33 cellular contexts compared by ENCODE assay signal in genomic region chr5:43255704-43256103, GRCh38. TPM values are rescaled to one million over a fixed set of nuclear protein-coding genes. Genes with fewer than 3 reads are reported as not detected.
DNase-seq lines count a peak whose midpoint lies in the region; ATAC-seq, FAIRE-seq and TF ChIP-seq lines count a peak whose summit lies in the region.
"Had no signal": no experiment of that assay in that cellular context is flagged by ENCODE, and none has a peak within 500 bp of the region (broad histone marks: within the 10 kb centered on the region; RNA-seq: fewer than 3 reads in every experiment).

No MANE protein-coding gene starts in this region.

- H4K20me1 ChIP-seq in GM12878 (ENCODE audit: control insufficient read depth, insufficient read depth) (no peaks in the 10 kb centered on the region), mammary epithelial cell (ENCODE audit: insufficient read depth, low read length) (no peaks in the 10 kb centered on the region)

- no peak for TF ChIP-seq POLR2A in GM12878 (IDR thresholded peaks at IDR 0.05; ENCODE audit: low read depth, low read length)

- in situ Hi-C loops in GM12878 (cut with MboI) = no loop called here
- in situ Hi-C loops in mammary epithelial cell (cut with MboI; ENCODE audit: low sequenced_read_pairs in 2 of 2) = no loop called here

- H3K36me3 ChIP-seq in GM12878 (ENCODE audit: control insufficient read depth in 2 of 2, insufficient read depth in 2 of 2, low read length in 1 of 2) (no peaks in the 10 kb centered on the region), mammary epithelial cell (ENCODE audit: insufficient read depth, low read length) (no peaks in the 10 kb centered on the region)
- H3K36me3 ChIP-seq: MG63, right lobe of liver, thyroid gland had no signal

- H3K36me3 Mint-ChIP-seq in activated CD4-positive, alpha-beta memory T cell treated with anti-CD3 and anti-CD28 coated beads, Interleukin-2, amount 10 ng/mL, durations not matched to agents 7 days and 5 days (ENCODE audit: low read depth) = no peaks in the 10 kb centered on the region
- H3K36me3 Mint-ChIP-seq: activated naive CD8-positive, alpha-beta T cell treated with anti-CD3 and anti-CD28 coated beads for 36 hours had no signal

- intact Hi-C loops in GM12878 (cut with micrococcal nuclease; ENCODE audit: unreplicated experiment) (no loop called here), mammary epithelial cell (cut with micrococcal nuclease) (no loop called here)

- ATAC-seq in GM19452 (IDR thresholded peaks at IDR 0.05; ENCODE audit: unreplicated experiment) (peak; percentile 55), HG02798 (IDR thresholded peaks at IDR 0.05; ENCODE audit: poor library complexity, unreplicated experiment) (peak; percentile 64), GM12878 (peak; percentile 78)
- ATAC-seq: stimulated activated naive CD8-positive, alpha-beta T cell treated with anti-CD3 and anti-CD28 coated beads, Interleukin-15, Interleukin-2, amounts not matched to agents 100 U/mL and 50 U/mL, for 24 hours had no signal

- dilution Hi-C loops in mammary epithelial cell (cut with HindIII; ENCODE audit: low sequenced_read_pairs) = no loop called here

- CTCF ChIA-PET in GM12878 (lab: Yijun Ruan, JAX) = no interaction called here
- CTCF ChIA-PET in activated CD4-positive, alpha-beta memory T cell treated with anti-CD3 and anti-CD28 coated beads, Interleukin-2, amount 10 ng/mL, durations not matched to agents 7 days and 5 days (lab: Charles Lee) = no interaction called here
- CTCF ChIA-PET in mammary epithelial cell (lab: Charles Lee; ENCODE audit: low non-redundant PET) = no interaction called here

- peaks cover 2% of the 10 kb centered on the region for H3K9me3 Mint-ChIP-seq in activated CD4-positive, alpha-beta memory T cell treated with anti-CD3 and anti-CD28 coated beads, Interleukin-2, amount 10 ng/mL, durations not matched to agents 7 days and 5 days
- H3K9me3 Mint-ChIP-seq: activated B cell treated with CpG ODN at 0.5 μM for 24 hours; activated naive CD8-positive, alpha-beta T cell treated with anti-CD3 and anti-CD28 coated beads for 36 hours; activated T-helper 2 cell treated with anti-CD3 and anti-CD28 coated beads, Interferon-gamma antibody, Interleukin-2, Interleukin-4, amounts not matched to agents 10 μg/mL and 5 μg/mL and 100 μg/mL, durations not matched to agents 14 hours and 24 hours and 36 hours had no signal

- TF ChIP-seq RAD21 in GM12878 (IDR thresholded peaks at IDR 0.05; ENCODE audit: insufficient read depth, low read depth, low read length) = no peak

- no peak for FAIRE-seq in GM12878 (lab: Jason Lieb, UNC)
- FAIRE-seq: astrocyte had no signal

- no peak for DNase-seq in GM12878 (ENCODE audit: low read depth, low spot score)
- no peak for DNase-seq in activated CD4-positive, alpha-beta memory T cell treated with anti-CD3 and anti-CD28 coated beads, Interleukin-2, amount 10 ng/mL, durations not matched to agents 7 days and 5 days
- no peak for DNase-seq in activated gamma-delta T cell treated with Interleukin-2 at 50 U/mL for 16 hours
- no peak for DNase-seq in mammary epithelial cell
- no peak for DNase-seq in T-helper 2 cell
- DNase-seq: activated B cell treated with CpG ODN at 0.5 μM for 24 hours; activated CD4-positive, alpha-beta T cell treated with anti-CD3 and anti-CD28 coated beads, Interleukin-2, amount 50 U/mL, for 4 hours; activated CD8-positive, alpha-beta memory T cell treated with anti-CD3 and anti-CD28 coated beads, Interleukin-2, amount 50 U/mL, for 4 hours; activated naive CD8-positive, alpha-beta T cell treated with anti-CD3 and anti-CD28 coated beads for 36 hours; central memory CD4-positive, alpha-beta T cell; dorsolateral prefrontal cortex; GM23248; islet precursor cell; MG63; NCI-H1417; NCI-H2081 treated with DMSO at 0.1 percent for 48 hours; NCI-H510A; NK-92 treated with Interleukin-12 subunit alpha and Interleukin-12 subunit beta, amount 100 ng/mL, for 24 hours; right lobe of liver; SHP77; stimulated activated CD4-positive, alpha-beta T cell treated with anti-CD3 and anti-CD28 coated beads, Interleukin-12 subunit alpha, Interleukin-12 subunit beta, amount 100 ng/mL, for 4 hours; stimulated activated CD4-positive, alpha-beta T cell treated with anti-CD3 and anti-CD28 coated beads, Interleukin-4, amount 100 ng/mL, for 24 hours; stimulated activated naive CD8-positive, alpha-beta T cell treated with anti-CD3 and anti-CD28 coated beads, Interleukin-15, Interleukin-2, amounts not matched to agents 100 U/mL and 50 U/mL, for 24 hours; T1000; thyroid gland had no signal

- no peak overlapping the region for H3K4me3 Mint-ChIP-seq in activated CD4-positive, alpha-beta memory T cell treated with anti-CD3 and anti-CD28 coated beads, Interleukin-2, amount 10 ng/mL, durations not matched to agents 7 days and 5 days
- H3K4me3 Mint-ChIP-seq: activated B cell treated with CpG ODN at 0.5 μM for 24 hours; activated naive CD8-positive, alpha-beta T cell treated with anti-CD3 and anti-CD28 coated beads for 36 hours; neural crest cell had no signal

- SMC1A ChIA-PET in GM12878 (lab: Charles Lee; ENCODE audit: uncharacterized antibody, unreplicated experiment) = no interaction called here

- TF ChIP-seq EP300 in GM12878 (IDR thresholded peaks at IDR 0.05; ENCODE audit: borderline replicate concordance in 1 of 2, control insufficient read depth in 1 of 2, low read depth in 2 of 2, low read length in 2 of 2) = no peak

- H3K27ac ChIP-seq in GM12878 (ENCODE audit: control insufficient read depth, insufficient read depth) (no peak overlapping the region), mammary epithelial cell (ENCODE audit: insufficient read depth, low read depth, low read length) (no peak overlapping the region)
- H3K27ac ChIP-seq: dorsolateral prefrontal cortex, GM23248, parathyroid adenoma, PC-9, thyroid gland had no signal

- H3K79me2 ChIP-seq in GM12878 (ENCODE audit: control insufficient read depth, insufficient read depth, low read length) = no peaks in the 10 kb centered on the region
- H3K79me2 ChIP-seq in mammary epithelial cell (ENCODE audit: insufficient read depth, low read length) = no peaks in the 10 kb centered on the region
- H3K79me2 ChIP-seq: parathyroid adenoma had no signal

- RAD21 ChIA-PET in GM12878 (lab: Charles Lee; ENCODE audit: unreplicated experiment) = no interaction called here

- no peak overlapping the region for H3K27ac Mint-ChIP-seq in activated CD4-positive, alpha-beta memory T cell treated with anti-CD3 and anti-CD28 coated beads, Interleukin-2, amount 10 ng/mL, durations not matched to agents 7 days and 5 days
- H3K27ac Mint-ChIP-seq: activated B cell treated with CpG ODN at 0.5 μM for 24 hours; activated naive CD8-positive, alpha-beta T cell treated with anti-CD3 and anti-CD28 coated beads for 36 hours; activated T-helper 2 cell treated with anti-CD3 and anti-CD28 coated beads, Interferon-gamma antibody, Interleukin-2, Interleukin-4, amounts not matched to agents 10 μg/mL and 5 μg/mL and 100 μg/mL, durations not matched to agents 14 hours and 24 hours and 36 hours had no signal

- H3K27me3 ChIP-seq in GM12878 (replicated peaks in 1 of 2; ENCODE audit: control insufficient read depth in 2 of 2, insufficient read depth in 2 of 2, low read length in 1 of 2) (no peaks in the 10 kb centered on the region), mammary epithelial cell (ENCODE audit: insufficient read depth, low read length) (no peaks in the 10 kb centered on the region)
- H3K27me3 ChIP-seq: dorsolateral prefrontal cortex, MG63, right lobe of liver, thyroid gland had no signal

- H3K4me1 ChIP-seq in GM12878 (ENCODE audit: control insufficient read depth, insufficient read depth, low read length) = no peaks in the 10 kb centered on the region
- H3K4me1 ChIP-seq in mammary epithelial cell (ENCODE audit: insufficient read depth, low read length) = no peaks in the 10 kb centered on the region
- H3K4me1 ChIP-seq: parathyroid adenoma, thyroid gland had no signal

- POLR2A ChIA-PET in GM12878 (lab: Charles Lee) = no interaction called here
- POLR2A ChIA-PET in activated CD4-positive, alpha-beta memory T cell treated with anti-CD3 and anti-CD28 coated beads, Interleukin-2, amount 10 ng/mL, durations not matched to agents 7 days and 5 days (lab: Charles Lee) = no interaction called here

- H2AFZ ChIP-seq in GM12878 (ENCODE audit: control insufficient read depth, low read depth, low read length) (no peak overlapping the region), mammary epithelial cell (ENCODE audit: low read depth, low read length) (no peak overlapping the region)
- H2AFZ ChIP-seq: GM23248, parathyroid adenoma, PC-9 had no signal

- no peak overlapping the region for H3K4me2 ChIP-seq in GM12878 (ENCODE audit: control insufficient read depth, insufficient read depth)
- no peak overlapping the region for H3K4me2 ChIP-seq in mammary epithelial cell (ENCODE audit: insufficient read depth, low read depth, low read length)
- H3K4me2 ChIP-seq: PC-9 had no signal

- 17% methylated on average over 2 of the region's 2 CpGs for whole genome bisulfite sequencing in GM12878 (ENCODE audit: insufficient coverage, insufficient replicate concordance, low lambda C conversion rate, missing lambda C conversion rate)
- WGBS in mammary epithelial cell (ENCODE audit: low coverage, missing lambda C conversion rate) = 95% methylated on average over 2 of the region's 2 CpGs

- H3K9me3 ChIP-seq in GM12878 (replicated peaks; ENCODE audit: control insufficient read depth, insufficient read depth, low read length) = no peaks in the 10 kb centered on the region
- H3K9me3 ChIP-seq in mammary epithelial cell (replicated peaks; ENCODE audit: insufficient read depth, low read length) = no peaks in the 10 kb centered on the region
- H3K9me3 ChIP-seq: MG63, right lobe of liver, thyroid gland had no signal

- H3K4me1 Mint-ChIP-seq in activated CD4-positive, alpha-beta memory T cell treated with anti-CD3 and anti-CD28 coated beads, Interleukin-2, amount 10 ng/mL, durations not matched to agents 7 days and 5 days = peaks cover 3% of the 10 kb centered on the region
- H3K4me1 Mint-ChIP-seq: activated B cell treated with CpG ODN at 0.5 μM for 24 hours; activated naive CD8-positive, alpha-beta T cell treated with anti-CD3 and anti-CD28 coated beads for 36 hours; neural crest cell had no signal

- H3K27me3 Mint-ChIP-seq in activated CD4-positive, alpha-beta memory T cell treated with anti-CD3 and anti-CD28 coated beads, Interleukin-2, amount 10 ng/mL, durations not matched to agents 7 days and 5 days = peaks cover 36% of the 10 kb centered on the region

- H3K9ac ChIP-seq in GM12878 (ENCODE audit: control insufficient read depth, insufficient read depth, low read length) = no peak overlapping the region
- no peak overlapping the region for H3K9ac ChIP-seq in mammary epithelial cell (ENCODE audit: insufficient read depth, low read length)
- H3K9ac ChIP-seq: GM23248, parathyroid adenoma had no signal

- H3K4me3 ChIP-seq in GM12878 = no peak overlapping the region
- H3K4me3 ChIP-seq in mammary epithelial cell (replicated peaks in 1 of 3; ENCODE audit: insufficient read depth in 1 of 3, low read depth in 2 of 3, low read length in 3 of 3) = no peak overlapping the region
- H3K4me3 ChIP-seq: dorsolateral prefrontal cortex, GM23248, lung, MG63, PC-9, right lobe of liver, thyroid gland had no signal

- BruUV-seq in GM12878 (replicated peaks; lab: Mats Ljungman, UMichigan) (no TSS peak), mammary epithelial cell (replicated peaks; lab: Mats Ljungman, UMichigan) (no TSS peak)

- TF ChIP-seq CTCF in GM12878 (IDR thresholded peaks at IDR 0.05 in 2 of 3, conservative IDR thresholded peaks at IDR 0.05 in 1 of 3; ENCODE audit: control insufficient read depth in 2 of 3, extremely low read depth in 1 of 3, insufficient read depth in 1 of 3, low read depth in 3 of 3, low read length in 3 of 3) (no peak), mammary epithelial cell (conservative IDR thresholded peaks at IDR 0.05 in 1 of 2, IDR thresholded peaks at IDR 0.05 in 1 of 2; ENCODE audit: extremely low read depth in 1 of 2, insufficient read depth in 1 of 2, low read depth in 1 of 2, low read length in 2 of 2) (no peak)

RNA-seq across cellular contexts. Expression of gene HMGCS1, which starts 57.5 kb away (rescaled TPM):
- total RNA-seq in GM12878 (2013; cell fraction: nucleolus; rRNA removed) = 281 and 289 TPM in 2 replicates
- total RNA-seq in GM12878 (2014; rRNA removed) (62.5 and 76.2 TPM in 2 replicates), GM12878 (2014; rRNA removed; fragmentation: Illumina TruSeq; extraction: Trizol) (123 and 137 TPM in 2 replicates), GM12878 (2021) (131 and 142 TPM in 2 replicates), mammary epithelial cell (100 to 1,000 TPM in 1 of 2 donors, 10 to 100 TPM in 1; 68.8 to 218 TPM)
- polyA plus RNA-seq in GM12878 (2011; ENCODE audit: low read depth) = 24.3 TPM
- polyA plus RNA-seq in GM12878 (2011; rRNA removed) (193 and 302 TPM in 2 replicates), GM12878 (2014; fragmentation: Illumina TruSeq; extraction: Trizol) (185 and 250 TPM in 2 replicates), GM12878 (2014; fragmentation: Nextera tagmentation; extraction: Ambion mirVana) (10 to 100 TPM; 74.9 to 94.1 TPM), GM12878 (2014; rRNA removed) (103 and 140 TPM in 2 replicates), GM12878 (2016; fragmentation: Nextera tagmentation; extraction: Ambion mirVana) (10 to 100 TPM; 24.0 to 26.8 TPM), mammary epithelial cell (148 TPM)
- polyA plus RNA-seq in GM12878 (2011; cell fraction: cytosol; rRNA removed) = 64.6 and 75.4 TPM in 2 replicates
- polyA plus RNA-seq in GM12878 (2011; cell fraction: nucleus; rRNA removed) = 182 and 213 TPM in 2 replicates
- 38.9 and 82.7 TPM in 2 replicates for polyA plus RNA-seq in GM12878 (2012)
- 159 and 212 TPM in 2 replicates for polyA minus RNA-seq in GM12878 (2011; rRNA and poly(A)+ RNA removed)
- polyA minus RNA-seq in GM12878 (2011; cell fraction: cytosol; rRNA and poly(A)+ RNA removed) = 62.0 and 67.2 TPM in 2 replicates
- 134 and 186 TPM in 2 replicates for polyA minus RNA-seq in GM12878 (2011; cell fraction: nucleus; rRNA and poly(A)+ RNA removed)
- total RNA-seq in activated CD4-positive, alpha-beta memory T cell treated with anti-CD3 and anti-CD28 coated beads, Interleukin-2, amount 10 ng/mL, durations not matched to agents 7 days and 5 days = 100 to 1,000 TPM; 150 to 155 TPM
- 191 TPM for polyA minus RNA-seq in mammary epithelial cell
